Comparison of ENCODE assay signal across 8 cellular contexts in genomic region chr6:34425498-34426410, GRCh38. TPM values are rescaled to one million over a fixed set of nuclear protein-coding genes. Genes with fewer than 3 reads are reported as not detected.
DNase-seq lines count a peak whose midpoint lies in the region; ATAC-seq and TF ChIP-seq lines count a peak whose summit lies in the region.

RPS10 (minus strand) TSS chr6:34426069; CDS start chr6:34425221, 848 bp downstream.

- H3K27me3 ChIP-seq in mammary epithelial cell (ENCODE audit: insufficient read depth, low read length) (no peaks in the 10 kb centered on the region), skeletal muscle tissue (ENCODE audit: control insufficient read depth in 3 of 3, insufficient read depth in 3 of 3, low read length in 3 of 3) (no peaks in the 10 kb centered on the region)

- H4K20me1 ChIP-seq in mammary epithelial cell (ENCODE audit: insufficient read depth, low read length) = peaks cover 2% of the 10 kb centered on the region

- H3K79me2 ChIP-seq in mammary epithelial cell (ENCODE audit: insufficient read depth, low read length) = peaks cover 51% of the 10 kb centered on the region

- ATAC-seq in GM18867 (IDR thresholded peaks at IDR 0.05; ENCODE audit: unreplicated experiment) = peak; percentile 82
- peak; percentile 72 for ATAC-seq in HG03139 (IDR thresholded peaks at IDR 0.05; ENCODE audit: unreplicated experiment)

- H3K9me3 ChIP-seq in mammary epithelial cell (replicated peaks; ENCODE audit: insufficient read depth, low read length) (peaks cover 4% of the 10 kb centered on the region), iPS-18c (ENCODE audit: control insufficient read depth, insufficient read depth, low read length) (no peaks in the 10 kb centered on the region), skeletal muscle tissue (ENCODE audit: control insufficient read depth in 3 of 3, low read length in 3 of 3) (no peaks in the 10 kb centered on the region)

- dilution Hi-C loops in mammary epithelial cell (cut with HindIII; ENCODE audit: low sequenced_read_pairs) = no loop called here

- peak within 1 kb of the TSS; percentile 82 for H3K4me2 ChIP-seq in mammary epithelial cell (ENCODE audit: insufficient read depth, low read depth, low read length)

- peak within 1 kb of the TSS; percentile 90 for H2AFZ ChIP-seq in mammary epithelial cell (ENCODE audit: low read depth, low read length)

- H3K9ac ChIP-seq in mammary epithelial cell (ENCODE audit: insufficient read depth, low read length) = peak within 1 kb of the TSS; percentile 98
- peak within 1 kb of the TSS; percentile 97 to 100 (median 98) for H3K9ac ChIP-seq in skeletal muscle tissue (ENCODE audit: low read depth in 1 of 3, low read length in 3 of 3)

- H3K4me3 ChIP-seq in WI38 (ENCODE audit: low read depth, low read length) = peak within 1 kb of the TSS; percentile 98
- H3K4me3 ChIP-seq in mammary epithelial cell (replicated peaks in 1 of 3; ENCODE audit: insufficient read depth in 1 of 3, low read depth in 2 of 3, low read length in 3 of 3) = peak within 1 kb of the TSS; percentile 74 to 96 (median 75)
- H3K4me3 ChIP-seq in iPS-18c (ENCODE audit: insufficient read depth, low read depth, low read length) = peak within 1 kb of the TSS; percentile 80
- H3K4me3 ChIP-seq in skeletal muscle tissue (ENCODE audit: low read length in 3 of 3) = peak within 1 kb of the TSS; percentile 86 to 94 (median 90)

- WGBS in mammary epithelial cell (ENCODE audit: low coverage, missing lambda C conversion rate) = 3% methylated on average over 18 of the region's 58 CpGs

- in situ Hi-C loops in mammary epithelial cell (cut with MboI; ENCODE audit: low sequenced_read_pairs in 2 of 2) = loop anchor here in 1 of 2 donors (25.0 kb wide), 1 partner anchor 187 kb away; no protein-coding TSS in a partner anchor

- H3K36me3 ChIP-seq in mammary epithelial cell (ENCODE audit: insufficient read depth, low read length) (peaks cover 22% of the 10 kb centered on the region), skeletal muscle tissue (ENCODE audit: control insufficient read depth in 3 of 3, insufficient read depth in 3 of 3, low read length in 3 of 3) (peaks cover 32 to 38% (median 36%) of the 10 kb centered on the region in 3 donors)

- TF ChIP-seq CTCF in WI38 (IDR thresholded peaks at IDR 0.05; ENCODE audit: low read depth, low read length) = no peak
- TF ChIP-seq CTCF in mammary epithelial cell (conservative IDR thresholded peaks at IDR 0.05 in 1 of 2, IDR thresholded peaks at IDR 0.05 in 1 of 2; ENCODE audit: extremely low read depth in 1 of 2, insufficient read depth in 1 of 2, low read depth in 1 of 2, low read length in 2 of 2) = no peak

- CTCF ChIA-PET in mammary epithelial cell (lab: Charles Lee; ENCODE audit: low non-redundant PET) = interaction anchor here (0.7 to 1.0 kb wide), 2 partner anchors 11 to 442 kb away, joined by 5 to 6 read pairs; no protein-coding TSS in a partner anchor

- intact Hi-C loops in mammary epithelial cell (cut with micrococcal nuclease) = loop anchor here (1.0 kb wide), 1 partner anchor 184 kb away; no protein-coding TSS in a partner anchor

- DNase-seq in A172 (ENCODE audit: low spot score) (peak; percentile 81), NCI-H226 (peak; percentile 81), mammary epithelial cell (peak; percentile 85)

- BruUV-seq in mammary epithelial cell (replicated peaks; lab: Mats Ljungman, UMichigan) = TSS peak; percentile 63

- H3K27ac ChIP-seq in mammary epithelial cell (ENCODE audit: insufficient read depth, low read depth, low read length) (peak within 1 kb of the TSS; percentile 91), skeletal muscle tissue (ENCODE audit: low read depth, low read length) (peak within 1 kb of the TSS; percentile 84)

- H3K4me1 ChIP-seq in mammary epithelial cell (ENCODE audit: insufficient read depth, low read length) (peaks cover 9% of the 10 kb centered on the region), skeletal muscle tissue (ENCODE audit: control insufficient read depth in 3 of 3, insufficient read depth in 3 of 3, low read length in 3 of 3) (peaks cover 12 to 21% (median 12%) of the 10 kb centered on the region in 3 donors)

RNA-seq across cellular contexts. Expression of gene RPS10, which starts in this region (rescaled TPM):
- 1,978 and 2,323 TPM in 2 replicates for total RNA-seq in A172 (2014; rRNA removed; shearing (Covaris generic))
- 1,000 to 10,000 TPM; 1,172 to 2,003 TPM for total RNA-seq in mammary epithelial cell
- polyA plus RNA-seq in mammary epithelial cell = 4,560 TPM
- polyA minus RNA-seq in mammary epithelial cell = 1,685 TPM
- total RNA-seq in skeletal muscle tissue = 1,815 TPM

Comparison
In these comparisons a context has a peak if more than half of its experiments do, and no peak if none do; other contexts are left out.
1. Peak in every context shown above with its lines: DNase-seq, ATAC-seq, H3K4me3 ChIP-seq and H3K27ac ChIP-seq.